ENCODE assay signal across 12 cellular contexts in the genomic region with DNA sequence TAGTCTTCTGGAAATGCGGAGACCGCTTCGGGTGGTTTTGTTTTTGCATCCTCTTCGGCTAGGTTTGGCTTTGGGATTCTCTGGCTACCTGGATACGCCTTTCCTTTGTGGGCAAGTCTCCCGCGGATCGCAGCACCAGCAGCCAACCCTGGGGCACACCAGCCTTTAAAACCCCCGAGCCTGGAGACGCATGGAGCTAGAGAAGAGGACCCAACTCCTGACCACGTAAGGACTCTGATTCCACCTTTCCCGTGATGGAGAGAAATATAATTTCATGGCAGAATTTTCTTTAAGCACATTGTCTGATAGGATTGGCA.
DNase-seq lines count a peak whose midpoint lies in the region; ATAC-seq and TF ChIP-seq lines count a peak whose summit lies in the region.
"Had no signal": no experiment of that assay in that cellular context is flagged by ENCODE, and none has a peak within 500 bp of the region (broad histone marks: within the 10 kb centered on the region; RNA-seq: fewer than 3 reads in every experiment).

No MANE protein-coding gene starts in this region.

- peaks cover 21% of the 10 kb centered on the region for H3K4me1 Mint-ChIP-seq in stimulated activated effector memory CD8-positive, alpha-beta T cell treated with anti-CD3 and anti-CD28 coated beads, Interleukin-12 subunit alpha, Interleukin-12 subunit beta, amount 100 ng/mL, for 72 hours

- peak; percentile 54 for DNase-seq in NCI-H2171 treated with DMSO at 0.1 percent for 48 hours (lab: John Stamatoyannopoulos, UW)
- DNase-seq in NCI-H2171 (lab: John Stamatoyannopoulos, UW) = no peak
- DNase-seq in WERI-Rb-1 = no peak
- no peak for DNase-seq in kidney epithelial cell (ENCODE audit: low read depth)
- DNase-seq in stimulated activated effector memory CD8-positive, alpha-beta T cell treated with anti-CD3 and anti-CD28 coated beads, Interleukin-12 subunit alpha, Interleukin-12 subunit beta, amount 100 ng/mL, for 72 hours (ENCODE audit: low spot score in 2 of 2) = no peak
- no peak for DNase-seq in Ammon's horn (ENCODE audit: low spot score)
- DNase-seq: amniotic stem cell, spleen had no signal

- H3K9me3 Mint-ChIP-seq in stimulated activated effector memory CD8-positive, alpha-beta T cell treated with anti-CD3 and anti-CD28 coated beads, Interleukin-12 subunit alpha, Interleukin-12 subunit beta, amount 100 ng/mL, for 72 hours = no peaks in the 10 kb centered on the region

- H3K36me3 ChIP-seq in WERI-Rb-1 (no peaks in the 10 kb centered on the region; the same call in none of the 2 replicates), kidney epithelial cell (ENCODE audit: control insufficient read depth, insufficient read depth, low read length) (no peaks in the 10 kb centered on the region)
- H3K36me3 ChIP-seq: spleen had no signal

- H3K4me3 ChIP-seq in WERI-Rb-1 (ENCODE audit: low read depth, low read length) (peak overlapping the region; percentile 64), kidney epithelial cell (ENCODE audit: low read depth, low read length) (peak overlapping the region; percentile 39)

- peak overlapping the region; percentile 5 for H3K27ac ChIP-seq in WERI-Rb-1
- H3K27ac ChIP-seq: HL-60, spleen, VCaP had no signal

- no peaks in the 10 kb centered on the region for H3K27me3 ChIP-seq in WERI-Rb-1 (ENCODE audit: insufficient read depth, low read depth, severe bottlenecking)
- H3K27me3 ChIP-seq in kidney epithelial cell (ENCODE audit: control insufficient read depth, insufficient read depth, low read length) = peaks cover 11% of the 10 kb centered on the region

- H3K4me3 Mint-ChIP-seq in stimulated activated effector memory CD8-positive, alpha-beta T cell treated with anti-CD3 and anti-CD28 coated beads, Interleukin-12 subunit alpha, Interleukin-12 subunit beta, amount 100 ng/mL, for 72 hours = peak overlapping the region; percentile 68

- no peaks in the 10 kb centered on the region for H3K36me3 Mint-ChIP-seq in stimulated activated effector memory CD8-positive, alpha-beta T cell treated with anti-CD3 and anti-CD28 coated beads, Interleukin-12 subunit alpha, Interleukin-12 subunit beta, amount 100 ng/mL, for 72 hours

- no peak for ATAC-seq in stimulated activated effector memory CD8-positive, alpha-beta T cell treated with anti-CD3 and anti-CD28 coated beads, Interleukin-12 subunit alpha, Interleukin-12 subunit beta, amount 100 ng/mL, for 72 hours
- ATAC-seq in GM18511 (IDR thresholded peaks at IDR 0.05; ENCODE audit: unreplicated experiment) (no peak), GM19455 (IDR thresholded peaks at IDR 0.05; ENCODE audit: unreplicated experiment) (no peak)

- TF ChIP-seq CTCF in WERI-Rb-1 (IDR thresholded peaks at IDR 0.05; ENCODE audit: low read depth, low read length) (no peak), kidney epithelial cell (IDR thresholded peaks at IDR 0.05; ENCODE audit: insufficient read depth, low read length, poor library complexity, severe bottlenecking) (no peak)

- no peaks in the 10 kb centered on the region for H3K9me3 ChIP-seq in WERI-Rb-1 (ENCODE audit: severe bottlenecking)

- H3K27ac Mint-ChIP-seq in stimulated activated effector memory CD8-positive, alpha-beta T cell treated with anti-CD3 and anti-CD28 coated beads, Interleukin-12 subunit alpha, Interleukin-12 subunit beta, amount 100 ng/mL, for 72 hours = no peak overlapping the region
